In the genomic region with DNA sequence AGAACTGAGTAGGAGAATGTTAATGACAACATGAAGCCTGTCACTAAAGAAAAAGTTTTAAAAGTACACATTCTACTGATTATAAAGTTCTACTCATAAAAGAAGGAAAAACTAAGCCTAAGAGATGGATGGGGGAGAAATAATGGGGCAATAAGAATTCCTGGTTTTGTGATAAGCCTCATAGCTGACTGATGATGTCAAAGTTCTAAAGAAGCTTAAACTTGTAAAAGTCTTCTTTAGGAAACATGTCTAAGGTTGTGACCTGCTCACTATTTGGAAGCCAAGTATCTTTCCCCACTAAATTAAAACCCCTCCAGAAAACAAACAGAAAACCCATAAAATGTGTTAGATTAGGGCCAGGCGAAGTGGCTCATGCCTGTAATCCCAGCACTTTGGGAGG, we compare ENCODE assay signal across 1 cellular context.
TF ChIP-seq lines count a peak whose summit lies in the region.

No MANE protein-coding gene starts in this region.

TF ChIP-seq in SK-N-SH, 30 proteins besides CTCF, POLR2A, EP300 and RAD21 (continued from another document):
- no peak for TF ChIP-seq EZH2phosphoT487 (IDR thresholded peaks at IDR 0.05; ENCODE audit: borderline replicate concordance, low read depth)
- no peak for TF ChIP-seq NFIC (IDR thresholded peaks at IDR 0.05; ENCODE audit: borderline replicate concordance)
- no peak for TF ChIP-seq ZBTB33 (IDR thresholded peaks at IDR 0.05; ENCODE audit: borderline replicate concordance, low read depth)
- no peak for TF ChIP-seq REST (IDR thresholded peaks at IDR 0.05; ENCODE audit: low read depth, low read length)
- no peak for TF ChIP-seq TAF1 (IDR thresholded peaks at IDR 0.05; ENCODE audit: borderline replicate concordance, low read depth, low read length)
- no peak for TF ChIP-seq FOSL2 (IDR thresholded peaks at IDR 0.05; ENCODE audit: borderline replicate concordance, low read depth)
- no peak for TF ChIP-seq RCOR1 (IDR thresholded peaks at IDR 0.05; ENCODE audit: low read length)
- no peak for TF ChIP-seq RFX5 (IDR thresholded peaks at IDR 0.05; ENCODE audit: low read length)
- TF ChIP-seq ELF1 (IDR thresholded peaks at IDR 0.05): no peak
- no peak for TF ChIP-seq FOXM1 (IDR thresholded peaks at IDR 0.05; ENCODE audit: low read depth)
- no peak for TF ChIP-seq JUND (IDR thresholded peaks at IDR 0.05)
- TF ChIP-seq SMC3 (IDR thresholded peaks at IDR 0.05; ENCODE audit: low read depth, low read length): no peak
- TF ChIP-seq MAX (IDR thresholded peaks at IDR 0.05; ENCODE audit: low read depth): no peak
- no peak for TF ChIP-seq GATA2 (CRISPR knock-in tag; IDR thresholded peaks at IDR 0.05)
